In genomic region chr6:25249133-25249532, GRCh38 we compare ENCODE assay signal across 26 cellular contexts.
"Had no signal": no experiment of that assay in that cellular context is flagged by ENCODE, and none has a peak within 500 bp of the region (broad histone marks: within the 10 kb centered on the region; RNA-seq: fewer than 3 reads in every experiment).

No MANE protein-coding gene starts in this region.

- H3K36me3 ChIP-seq: SJSA1 had no signal

- ATAC-seq: activated T-helper 17 cell treated with anti-CD3 and anti-CD28 coated beads, Interleukin-2, amount 50 U/mL, for 72 hours; Panc1; T-helper 17 cell had no signal

- H3K4me3 ChIP-seq: SJSA1 had no signal

- H3K4me3 Mint-ChIP-seq: activated CD4-positive, alpha-beta memory T cell treated with anti-CD3 and anti-CD28 coated beads, Interleukin-2, amount 10 ng/mL, durations not matched to agents 7 days and 5 days; activated naive CD4-positive, alpha-beta T cell treated with anti-CD3 and anti-CD28 coated beads for 36 hours; activated naive CD8-positive, alpha-beta T cell; activated T-helper 17 cell treated with anti-CD3 and anti-CD28 coated beads, Interleukin-2, amount 50 U/mL, for 72 hours; T-helper 17 cell had no signal

- H3K9me3 Mint-ChIP-seq: activated CD4-positive, alpha-beta memory T cell treated with anti-CD3 and anti-CD28 coated beads, Interleukin-2, amount 10 ng/mL, durations not matched to agents 7 days and 5 days; activated naive CD4-positive, alpha-beta T cell treated with anti-CD3 and anti-CD28 coated beads for 36 hours; activated T-helper 17 cell treated with anti-CD3 and anti-CD28 coated beads, Interleukin-2, amount 50 U/mL, for 72 hours had no signal

- H3K4me1 Mint-ChIP-seq: activated T-helper 17 cell treated with anti-CD3 and anti-CD28 coated beads, Interleukin-2, amount 50 U/mL, for 72 hours; T-helper 17 cell had no signal

- H3K27ac ChIP-seq: RWPE1, SJSA1 had no signal

- H3K27ac Mint-ChIP-seq: activated CD4-positive, alpha-beta memory T cell treated with anti-CD3 and anti-CD28 coated beads, Interleukin-2, amount 10 ng/mL, durations not matched to agents 7 days and 5 days; activated naive CD4-positive, alpha-beta T cell treated with anti-CD3 and anti-CD28 coated beads for 36 hours; activated naive CD8-positive, alpha-beta T cell; activated T-helper 17 cell treated with anti-CD3 and anti-CD28 coated beads, Interleukin-2, amount 50 U/mL, for 72 hours; T-helper 17 cell had no signal

- H3K36me3 Mint-ChIP-seq: activated naive CD8-positive, alpha-beta T cell had no signal

- H3K9me3 ChIP-seq: SJSA1 had no signal

- H3K27me3 ChIP-seq: SJSA1 had no signal

- DNase-seq: activated CD4-positive, alpha-beta memory T cell treated with anti-CD3 and anti-CD28 coated beads, Interleukin-2, amount 10 ng/mL, durations not matched to agents 7 days and 5 days; activated CD4-positive, alpha-beta T cell treated with anti-CD3 and anti-CD28 coated beads, Interleukin-2, amount 50 U/mL, for 1 hour; activated CD4-positive, CD25-positive, alpha-beta regulatory T cell; activated gamma-delta T cell; activated naive CD4-positive, alpha-beta T cell treated with anti-CD3 and anti-CD28 coated beads for 36 hours; activated T-cell treated with anti-CD3 and anti-CD28 coated beads for 4 hours; activated T-cell treated with anti-CD3 and anti-CD28 coated beads, Interleukin-2, amount 50 U/mL, for 48 hours; amygdala; cerebellar nuclear complex; Kasumi-1; NCI-H1105 treated with DMSO at 0.1 percent for 48 hours; NCI-H1436 treated with DMSO at 0.1 percent for 48 hours; NCI-H187; NCI-H2081; NCI-H510A treated with DMSO at 0.1 percent for 48 hours; NCI-H69; NK-92 treated with Interleukin-12 subunit alpha and Interleukin-12 subunit beta, amount 100 ng/mL, for 24 hours; OCI-M1; Right ventricle myocardium superior; T-helper 17 cell; T-helper 9 cell had no signal
